In genomic region chr13:62280590-62280989, GRCh38 we compare ENCODE assay signal across 16 cellular contexts.
DNase-seq lines count a peak whose midpoint lies in the region; ATAC-seq, FAIRE-seq and TF ChIP-seq lines count a peak whose summit lies in the region.
"Had no signal": no experiment of that assay in that cellular context is flagged by ENCODE, and none has a peak within 500 bp of the region (broad histone marks: within the 10 kb centered on the region; RNA-seq: fewer than 3 reads in every experiment).

No MANE protein-coding gene starts in this region.

- intact Hi-C loops in OCI-LY7 (cut with micrococcal nuclease; ENCODE audit: unreplicated experiment), result no loop called here

- DNase-seq in OCI-LY7 (ENCODE audit: low spot score) (peak; percentile 33), progenitor cell of endocrine pancreas (ENCODE audit: low spot score, unreplicated experiment) (no peak), NCI-H146 (lab: John Stamatoyannopoulos, UW) (no peak), RCC 7860 (ENCODE audit: low spot score) (no peak)
- no peak for DNase-seq in stimulated activated naive B cell treated with anti-CD40 and anti-IgM and Interleukin-4, amounts not matched to agents 10 μg/mL and 1 μg/mL and 100 μg/mL, for 72 hours
- DNase-seq: activated CD4-positive, CD25-positive, alpha-beta regulatory T cell; Calu3; dorsolateral prefrontal cortex; esophagus squamous epithelium; GF-D8; heart right ventricle; small intestine had no signal

- H3K36me3 Mint-ChIP-seq in stimulated activated naive B cell treated with anti-CD40 and anti-IgM and Interleukin-4, amounts not matched to agents 10 μg/mL and 1 μg/mL and 100 μg/mL, for 72 hours, result no peaks in the 10 kb centered on the region
- no peaks in the 10 kb centered on the region for H3K36me3 Mint-ChIP-seq in progenitor cell of endocrine pancreas (ENCODE audit: insufficient read depth)

- no peak overlapping the region for H3K4me3 ChIP-seq in OCI-LY7 (ENCODE audit: low read depth, low read length, poor library complexity, severe bottlenecking)
- H3K4me3 ChIP-seq: dorsolateral prefrontal cortex, esophagus squamous epithelium, heart right ventricle had no signal

- no peak for FAIRE-seq in RCC 7860 (lab: Jason Lieb, UNC)
- FAIRE-seq: small intestine had no signal

- H3K4me3 Mint-ChIP-seq in stimulated activated naive B cell treated with anti-CD40 and anti-IgM and Interleukin-4, amounts not matched to agents 10 μg/mL and 1 μg/mL and 100 μg/mL, for 72 hours, result no peak overlapping the region
- no peak overlapping the region for H3K4me3 Mint-ChIP-seq in progenitor cell of endocrine pancreas (ENCODE audit: low read depth)

- no peaks in the 10 kb centered on the region for H3K36me3 ChIP-seq in OCI-LY7 (ENCODE audit: insufficient read depth, low read length)
- H3K36me3 ChIP-seq: esophagus squamous epithelium, heart right ventricle had no signal

- H3K9me2 ChIP-seq in OCI-LY7 (ENCODE audit: insufficient read depth, low read length), result no peaks in the 10 kb centered on the region

- no peaks in the 10 kb centered on the region for H3K27me3 Mint-ChIP-seq in stimulated activated naive B cell treated with anti-CD40 and anti-IgM and Interleukin-4, amounts not matched to agents 10 μg/mL and 1 μg/mL and 100 μg/mL, for 72 hours
- no peaks in the 10 kb centered on the region for H3K27me3 Mint-ChIP-seq in progenitor cell of endocrine pancreas

- CTCF ChIA-PET in OCI-LY7 (lab: Charles Lee; ENCODE audit: unreplicated experiment), result no interaction called here

- ATAC-seq in GM18511 (IDR thresholded peaks at IDR 0.05; ENCODE audit: unreplicated experiment) (peak; percentile 93), GM21576 (IDR thresholded peaks at IDR 0.05; ENCODE audit: unreplicated experiment) (peak; percentile 67), HG03439 (IDR thresholded peaks at IDR 0.05; ENCODE audit: unreplicated experiment) (peak; percentile 74)
- ATAC-seq in stimulated activated naive B cell treated with anti-CD40 and anti-IgM and Interleukin-4, amounts not matched to agents 10 μg/mL and 1 μg/mL and 100 μg/mL, for 72 hours (replicated peaks), result no peak
- ATAC-seq: heart right ventricle had no signal

- H3K79me2 ChIP-seq in OCI-LY7 (ENCODE audit: insufficient read depth, low read depth, low read length), result no peaks in the 10 kb centered on the region
- H3K79me2 ChIP-seq: parathyroid adenoma had no signal

- H4K20me1 ChIP-seq in OCI-LY7 (ENCODE audit: insufficient read depth, low read length), result no peaks in the 10 kb centered on the region

- POLR2A ChIA-PET in OCI-LY7 (lab: Charles Lee), result interaction anchor here (1.6 kb wide), 1 partner anchor 25 kb away, joined by 5 read pairs; no protein-coding TSS in a partner anchor

- H3K27ac ChIP-seq in OCI-LY7 (ENCODE audit: low read depth, low read length, poor library complexity, severe bottlenecking), result no peak overlapping the region
- H3K27ac ChIP-seq: dorsolateral prefrontal cortex, esophagus squamous epithelium, heart right ventricle, parathyroid adenoma had no signal

- no peaks in the 10 kb centered on the region for H3K4me1 Mint-ChIP-seq in stimulated activated naive B cell treated with anti-CD40 and anti-IgM and Interleukin-4, amounts not matched to agents 10 μg/mL and 1 μg/mL and 100 μg/mL, for 72 hours
- peaks cover 2% of the 10 kb centered on the region for H3K4me1 Mint-ChIP-seq in progenitor cell of endocrine pancreas (ENCODE audit: low read depth)

- BruUV-seq in OCI-LY7 (replicated peaks; lab: Mats Ljungman, UMichigan), result no TSS peak

- no peaks in the 10 kb centered on the region for H3K9me3 Mint-ChIP-seq in stimulated activated naive B cell treated with anti-CD40 and anti-IgM and Interleukin-4, amounts not matched to agents 10 μg/mL and 1 μg/mL and 100 μg/mL, for 72 hours
- H3K9me3 Mint-ChIP-seq in progenitor cell of endocrine pancreas (ENCODE audit: low read depth), result no peaks in the 10 kb centered on the region

- H3K4me1 ChIP-seq in OCI-LY7 (ENCODE audit: insufficient read depth, low read length, poor library complexity, severe bottlenecking), result no peaks in the 10 kb centered on the region
- H3K4me1 ChIP-seq: esophagus squamous epithelium, heart right ventricle, parathyroid adenoma had no signal

- 0 out of 2 replicates have a peak overlapping the region, but pooled peaks have one; percentile 0 for H2AFZ ChIP-seq in OCI-LY7 (ENCODE audit: low read length)
- H2AFZ ChIP-seq: parathyroid adenoma had no signal

- H3K27ac Mint-ChIP-seq in stimulated activated naive B cell treated with anti-CD40 and anti-IgM and Interleukin-4, amounts not matched to agents 10 μg/mL and 1 μg/mL and 100 μg/mL, for 72 hours, result no peak overlapping the region
- H3K27ac Mint-ChIP-seq in progenitor cell of endocrine pancreas, result no peak overlapping the region

- no peak overlapping the region for H3K4me2 ChIP-seq in OCI-LY7 (ENCODE audit: low read length)

- H3K9me3 ChIP-seq in OCI-LY7 (ENCODE audit: low read length), result no peaks in the 10 kb centered on the region

- no peak for TF ChIP-seq CTCF in OCI-LY7 (conservative IDR thresholded peaks at IDR 0.05; ENCODE audit: low read length)
- no peak for TF ChIP-seq CTCF in progenitor cell of endocrine pancreas (IDR thresholded peaks at IDR 0.05; ENCODE audit: unreplicated experiment)

Comparison
In these comparisons a context has a peak if more than half of its experiments do, and no peak if none do; other contexts are left out.
1. ATAC-seq: peak in GM18511 (single experiment), GM21576 (single experiment) and HG03439 (single experiment); none in stimulated activated naive B cell treated with anti-CD40 and anti-IgM and Interleukin-4, amounts not matched to agents 10 μg/mL and 1 μg/mL and 100 μg/mL, for 72 hours (0 of 2).